Comparison of ENCODE assay signal across 20 cellular contexts in the genomic region with DNA sequence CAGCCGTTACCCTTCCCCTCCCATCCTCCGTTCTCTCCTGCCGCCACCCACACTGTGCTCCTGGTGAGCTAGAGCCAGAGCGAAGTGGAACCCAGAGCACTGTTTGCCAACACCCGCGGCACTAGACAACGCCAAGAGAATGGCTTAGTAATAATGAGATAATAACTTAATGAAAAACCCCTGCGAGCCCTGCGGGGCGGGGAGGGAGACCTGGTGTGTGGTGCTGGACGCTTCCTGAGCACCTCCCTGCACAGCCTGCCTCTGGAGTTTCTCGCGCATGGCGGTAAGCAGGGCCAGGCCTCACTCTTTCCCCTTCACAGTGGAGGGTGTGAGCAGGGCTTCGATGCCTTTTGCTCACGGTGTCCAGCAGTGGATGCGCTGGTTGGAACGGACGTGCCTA.
DNase-seq lines count a peak whose midpoint lies in the region; ATAC-seq, FAIRE-seq and TF ChIP-seq lines count a peak whose summit lies in the region.
"Had no signal": no experiment of that assay in that cellular context is flagged by ENCODE, and none has a peak within 500 bp of the region (broad histone marks: within the 10 kb centered on the region; RNA-seq: fewer than 3 reads in every experiment).

No MANE protein-coding gene starts in this region.

- no peak for TF ChIP-seq CTCF in left ventricle myocardium inferior (IDR thresholded peaks at IDR 0.05; ENCODE audit: borderline replicate concordance)

- H3K27me3 ChIP-seq in left ventricle myocardium inferior (ENCODE audit: low read depth), result peaks cover 67% of the 10 kb centered on the region
- H3K27me3 ChIP-seq: BLaER1 treated with 17β-estradiol and CSF1 and Interleukin-3, amounts not matched to agents 10 nM and 100 nM had no signal

- no peaks in the 10 kb centered on the region for H3K36me3 ChIP-seq in left ventricle myocardium inferior
- H3K36me3 ChIP-seq: BLaER1 treated with 17β-estradiol and CSF1 and Interleukin-3, amounts not matched to agents 10 nM and 100 nM had no signal

- no peak for FAIRE-seq in frontal cortex (lab: Jason Lieb, UNC)
- FAIRE-seq: A549, GM12878, GM19239, H1, HepG2 had no signal

- ATAC-seq in GM18873 (IDR thresholded peaks at IDR 0.05; ENCODE audit: low FRiP score, unreplicated experiment), result no peak
- ATAC-seq: A549; CD8-positive, alpha-beta T cell; GM12878; HepG2 had no signal

- no peaks in the 10 kb centered on the region for H3K4me1 ChIP-seq in left ventricle myocardium inferior
- H3K4me1 ChIP-seq: A549; BLaER1 treated with 17β-estradiol and CSF1 and Interleukin-3, amounts not matched to agents 10 nM and 100 nM had no signal

- no peak overlapping the region for H3K4me3 ChIP-seq in left ventricle myocardium inferior
- H3K4me3 ChIP-seq: A549; BLaER1 treated with 17β-estradiol and CSF1 and Interleukin-3, amounts not matched to agents 10 nM and 100 nM; GM12878 had no signal

- no peaks in the 10 kb centered on the region for H3K9me3 ChIP-seq in left ventricle myocardium inferior (replicated peaks)
- H3K9me3 ChIP-seq: A549; BLaER1 treated with 17β-estradiol and CSF1 and Interleukin-3, amounts not matched to agents 10 nM and 100 nM had no signal

- peak; percentile 39 for DNase-seq in cardiac septum (ENCODE audit: low spot score)
- no peak for DNase-seq in left ventricle myocardium inferior
- peak; percentile 28 for DNase-seq in NCI-H69 (lab: John Stamatoyannopoulos, UW)
- peak; percentile 40 for DNase-seq in islet precursor cell
- no peak for DNase-seq in frontal cortex (ENCODE audit: low spot score in 2 of 2)
- no peak for DNase-seq in NCI-H748 (lab: John Stamatoyannopoulos, UW; ENCODE audit: unreplicated experiment)
- DNase-seq: CD8-positive, alpha-beta T cell; DMS 273 treated with DMSO at 0.1 percent for 48 hours; DMS53; DND-41; EL; H9 had no signal

- H3K27ac ChIP-seq in left ventricle myocardium inferior (replicated peaks), result no peak overlapping the region
- H3K27ac ChIP-seq: 22Rv1; A549; BLaER1 treated with 17β-estradiol and CSF1 and Interleukin-3, amounts not matched to agents 10 nM and 100 nM had no signal

- intact Hi-C loops in cardiac septum (cut with DNase I) (no loop called here), left ventricle myocardium inferior (cut with micrococcal nuclease) (no loop called here)

Comparison
In these comparisons a context has a peak if more than half of its experiments do, and no peak if none do; other contexts are left out.
1. DNase-seq: peak in cardiac septum (single experiment), NCI-H69 (single experiment) and islet precursor cell (single experiment); none in left ventricle myocardium inferior (single experiment), frontal cortex (0 of 2) and NCI-H748 (single experiment).